Comparison of ENCODE assay signal across 1 cellular context in the genomic region with DNA sequence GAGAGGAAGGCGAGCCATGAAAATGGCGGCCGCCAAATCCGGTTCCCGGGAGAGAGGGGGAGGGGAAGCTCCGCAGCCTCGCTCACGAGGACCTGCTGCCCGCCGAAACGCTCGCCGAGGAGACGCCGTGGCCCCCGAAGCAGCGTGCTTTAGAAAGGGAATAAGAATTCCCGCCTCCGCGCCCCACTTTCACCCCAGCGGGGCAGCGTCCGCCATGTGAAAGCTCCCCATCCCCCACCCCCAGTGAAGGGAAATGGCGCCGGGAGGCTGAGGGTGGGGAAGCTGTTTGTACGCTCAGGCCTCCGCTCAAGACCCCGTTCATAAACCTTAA.
TF ChIP-seq lines count a peak whose summit lies in the region.

No MANE protein-coding gene starts in this region.

TF ChIP-seq in K562, 482 proteins besides CTCF, POLR2A, EP300 and RAD21 (continued from another document and continues in another):
- TF ChIP-seq RBM22 (IDR thresholded peaks at IDR 0.05; ENCODE audit: low read depth, low read length, poor library complexity, severe bottlenecking) (peak; percentile 99), NELFE (IDR thresholded peaks at IDR 0.05; ENCODE audit: insufficient read depth, insufficient read length) (no peak), ERF (CRISPR knock-in tag; IDR thresholded peaks at IDR 0.05) (peak; percentile 89; the same call in 1 of the 2 replicates), OTX1 (CRISPR knock-in tag; IDR thresholded peaks at IDR 0.05) (peak; percentile 46; the same call in 1 of the 2 replicates), TARDBP (IDR thresholded peaks at IDR 0.05) (no peak), ZSCAN29 (IDR thresholded peaks at IDR 0.05) (no peak), ZNF134 (CRISPR knock-in tag; conservative IDR thresholded peaks at IDR 0.05) (no peak), ZNF766 (CRISPR knock-in tag; conservative IDR thresholded peaks at IDR 0.05) (peak; percentile 68; the same call in 1 of the 2 replicates), YY1 (IDR thresholded peaks at IDR 0.05; ENCODE audit: borderline replicate concordance in 1 of 3, control insufficient read depth in 1 of 3, extremely low read depth in 1 of 3, insufficient read depth in 3 of 3, insufficient read length in 1 of 3, insufficient replicate concordance in 2 of 3, low read depth in 1 of 3, low read length in 2 of 3) (peak; percentile 70 to 93 (median 87)), ZKSCAN8 (CRISPR knock-in tag; IDR thresholded peaks at IDR 0.05) (0 out of 2 replicates have a peak, but pooled peaks have one; percentile 35), FOXJ2 (tag; IDR thresholded peaks at IDR 0.05) (no peak), CREB1 (IDR thresholded peaks at IDR 0.05) (0 out of 2 replicates have a peak, but pooled peaks have one; percentile 10), CREB1 (CRISPR knock-in tag; IDR thresholded peaks at IDR 0.05) (no peak), NFXL1 (CRISPR knock-in tag; IDR thresholded peaks at IDR 0.05) (peak; percentile 71; the same call in 1 of the 2 replicates), ARID1B (IDR thresholded peaks at IDR 0.05) (no peak), ZNF143 (CRISPR knock-in tag; IDR thresholded peaks at IDR 0.05) (no peak), HNRNPLL (IDR thresholded peaks at IDR 0.05; ENCODE audit: low read depth, low read length, poor library complexity, severe bottlenecking) (no peak), IRF2 (CRISPR knock-in tag; IDR thresholded peaks at IDR 0.05) (no peak), TRIM24 (IDR thresholded peaks at IDR 0.05) (peak; percentile 12 to 74; a peak in 2 of 4 replicates), ZNF561 (CRISPR knock-in tag; conservative IDR thresholded peaks at IDR 0.05) (peak; percentile 50; the same call in 1 of the 2 replicates), ZNF263 (CRISPR knock-in tag; IDR thresholded peaks at IDR 0.05; ENCODE audit: borderline replicate concordance) (no peak), ZEB2 (IDR thresholded peaks at IDR 0.05) (no peak), ZNF586 (CRISPR knock-in tag; conservative IDR thresholded peaks at IDR 0.05) (peak; percentile 80), POU5F1 (IDR thresholded peaks at IDR 0.05; ENCODE audit: borderline replicate concordance, low read depth, low read length, partially characterized antibody) (no peak), RFX1 (IDR thresholded peaks at IDR 0.05) (no peak), ZNF146 (CRISPR knock-in tag; IDR thresholded peaks at IDR 0.05; ENCODE audit: unreplicated experiment) (no peak), RUNX1 (IDR thresholded peaks at IDR 0.05; ENCODE audit: low read depth) (no peak), POLR3G (IDR thresholded peaks at IDR 0.05; ENCODE audit: extremely low read depth, insufficient read length, insufficient replicate concordance) (no peak), GTF2A2 (tag; IDR thresholded peaks at IDR 0.05) (0 out of 2 replicates have a peak, but pooled peaks have one; percentile 28), ZNF239 (CRISPR knock-in tag; IDR thresholded peaks at IDR 0.05) (no peak), MEF2D (tag; conservative IDR thresholded peaks at IDR 0.05; ENCODE audit: low read depth) (no peak), HNRNPL (IDR thresholded peaks at IDR 0.05; ENCODE audit: low read depth, low read length) (no peak), SP2 (IDR thresholded peaks at IDR 0.05; ENCODE audit: extremely low read depth, low read depth, low read length, poor library complexity, severe bottlenecking) (no peak), KDM1A (IDR thresholded peaks at IDR 0.05) (peak in 1 of 2 experiments; percentile 58; a peak in 1 of 4 replicates)
- TF ChIP-seq, protein P1, sequence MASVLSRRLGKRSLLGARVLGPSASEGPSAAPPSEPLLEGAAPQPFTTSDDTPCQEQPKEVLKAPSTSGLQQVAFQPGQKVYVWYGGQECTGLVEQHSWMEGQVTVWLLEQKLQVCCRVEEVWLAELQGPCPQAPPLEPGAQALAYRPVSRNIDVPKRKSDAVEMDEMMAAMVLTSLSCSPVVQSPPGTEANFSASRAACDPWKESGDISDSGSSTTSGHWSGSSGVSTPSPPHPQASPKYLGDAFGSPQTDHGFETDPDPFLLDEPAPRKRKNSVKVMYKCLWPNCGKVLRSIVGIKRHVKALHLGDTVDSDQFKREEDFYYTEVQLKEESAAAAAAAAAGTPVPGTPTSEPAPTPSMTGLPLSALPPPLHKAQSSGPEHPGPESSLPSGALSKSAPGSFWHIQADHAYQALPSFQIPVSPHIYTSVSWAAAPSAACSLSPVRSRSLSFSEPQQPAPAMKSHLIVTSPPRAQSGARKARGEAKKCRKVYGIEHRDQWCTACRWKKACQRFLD (CRISPR knock-in tag; IDR thresholded peaks at IDR 0.05), result 0 out of 2 replicates have a peak, but pooled peaks have one; percentile 80
- TF ChIP-seq, protein P2, sequence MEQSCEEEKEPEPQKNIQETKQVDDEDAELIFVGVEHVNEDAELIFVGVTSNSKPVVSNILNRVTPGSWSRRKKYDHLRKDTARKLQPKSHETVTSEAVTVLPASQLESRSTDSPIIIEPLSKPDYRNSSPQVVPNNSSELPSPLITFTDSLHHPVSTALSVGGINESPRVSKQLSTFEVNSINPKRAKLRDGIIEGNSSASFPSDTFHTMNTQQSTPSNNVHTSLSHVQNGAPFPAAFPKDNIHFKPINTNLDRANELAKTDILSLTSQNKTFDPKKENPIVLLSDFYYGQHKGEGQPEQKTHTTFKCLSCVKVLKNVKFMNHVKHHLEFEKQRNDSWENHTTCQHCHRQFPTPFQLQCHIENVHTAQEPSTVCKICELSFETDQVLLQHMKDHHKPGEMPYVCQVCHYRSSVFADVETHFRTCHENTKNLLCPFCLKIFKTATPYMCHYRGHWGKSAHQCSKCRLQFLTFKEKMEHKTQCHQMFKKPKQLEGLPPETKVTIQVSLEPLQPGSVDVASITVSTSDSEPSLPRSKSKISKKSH (CRISPR knock-in tag; IDR thresholded peaks at IDR 0.05), result no peak
- TF ChIP-seq, protein P3, sequence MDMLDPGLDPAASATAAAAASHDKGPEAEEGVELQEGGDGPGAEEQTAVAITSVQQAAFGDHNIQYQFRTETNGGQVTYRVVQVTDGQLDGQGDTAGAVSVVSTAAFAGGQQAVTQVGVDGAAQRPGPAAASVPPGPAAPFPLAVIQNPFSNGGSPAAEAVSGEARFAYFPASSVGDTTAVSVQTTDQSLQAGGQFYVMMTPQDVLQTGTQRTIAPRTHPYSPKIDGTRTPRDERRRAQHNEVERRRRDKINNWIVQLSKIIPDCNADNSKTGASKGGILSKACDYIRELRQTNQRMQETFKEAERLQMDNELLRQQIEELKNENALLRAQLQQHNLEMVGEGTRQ (CRISPR knock-in tag; IDR thresholded peaks at IDR 0.05), result no peak; the same call in 1 of the 2 replicates
- TF ChIP-seq, protein P4, sequence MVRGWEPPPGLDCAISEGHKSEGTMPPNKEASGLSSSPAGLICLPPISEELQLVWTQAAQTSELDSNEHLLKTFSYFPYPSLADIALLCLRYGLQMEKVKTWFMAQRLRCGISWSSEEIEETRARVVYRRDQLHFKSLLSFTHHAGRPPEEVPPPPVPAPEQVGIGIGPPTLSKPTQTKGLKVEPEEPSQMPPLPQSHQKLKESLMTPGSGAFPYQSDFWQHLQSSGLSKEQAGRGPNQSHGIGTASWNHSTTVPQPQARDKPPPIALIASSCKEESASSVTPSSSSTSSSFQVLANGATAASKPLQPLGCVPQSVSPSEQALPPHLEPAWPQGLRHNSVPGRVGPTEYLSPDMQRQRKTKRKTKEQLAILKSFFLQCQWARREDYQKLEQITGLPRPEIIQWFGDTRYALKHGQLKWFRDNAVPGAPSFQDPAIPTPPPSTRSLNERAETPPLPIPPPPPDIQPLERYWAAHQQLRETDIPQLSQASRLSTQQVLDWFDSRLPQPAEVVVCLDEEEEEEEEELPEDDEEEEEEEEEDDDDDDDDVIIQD (CRISPR knock-in tag; IDR thresholded peaks at IDR 0.05), result no peak
- TF ChIP-seq, protein P5, sequence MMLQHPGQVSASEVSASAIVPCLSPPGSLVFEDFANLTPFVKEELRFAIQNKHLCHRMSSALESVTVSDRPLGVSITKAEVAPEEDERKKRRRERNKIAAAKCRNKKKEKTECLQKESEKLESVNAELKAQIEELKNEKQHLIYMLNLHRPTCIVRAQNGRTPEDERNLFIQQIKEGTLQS (IDR thresholded peaks at IDR 0.05), result no peak
- TF ChIP-seq, protein P5 (CRISPR knock-in tag; conservative IDR thresholded peaks at IDR 0.05), result 0 out of 2 replicates have a peak, but pooled peaks have one; percentile 59
- TF ChIP-seq, protein P6, sequence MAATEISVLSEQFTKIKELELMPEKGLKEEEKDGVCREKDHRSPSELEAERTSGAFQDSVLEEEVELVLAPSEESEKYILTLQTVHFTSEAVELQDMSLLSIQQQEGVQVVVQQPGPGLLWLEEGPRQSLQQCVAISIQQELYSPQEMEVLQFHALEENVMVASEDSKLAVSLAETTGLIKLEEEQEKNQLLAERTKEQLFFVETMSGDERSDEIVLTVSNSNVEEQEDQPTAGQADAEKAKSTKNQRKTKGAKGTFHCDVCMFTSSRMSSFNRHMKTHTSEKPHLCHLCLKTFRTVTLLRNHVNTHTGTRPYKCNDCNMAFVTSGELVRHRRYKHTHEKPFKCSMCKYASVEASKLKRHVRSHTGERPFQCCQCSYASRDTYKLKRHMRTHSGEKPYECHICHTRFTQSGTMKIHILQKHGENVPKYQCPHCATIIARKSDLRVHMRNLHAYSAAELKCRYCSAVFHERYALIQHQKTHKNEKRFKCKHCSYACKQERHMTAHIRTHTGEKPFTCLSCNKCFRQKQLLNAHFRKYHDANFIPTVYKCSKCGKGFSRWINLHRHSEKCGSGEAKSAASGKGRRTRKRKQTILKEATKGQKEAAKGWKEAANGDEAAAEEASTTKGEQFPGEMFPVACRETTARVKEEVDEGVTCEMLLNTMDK (IDR thresholded peaks at IDR 0.05; ENCODE audit: borderline replicate concordance, insufficient read depth, low read depth, low read length, poor library complexity, severe bottlenecking), result no peak
- TF ChIP-seq, protein P7, sequence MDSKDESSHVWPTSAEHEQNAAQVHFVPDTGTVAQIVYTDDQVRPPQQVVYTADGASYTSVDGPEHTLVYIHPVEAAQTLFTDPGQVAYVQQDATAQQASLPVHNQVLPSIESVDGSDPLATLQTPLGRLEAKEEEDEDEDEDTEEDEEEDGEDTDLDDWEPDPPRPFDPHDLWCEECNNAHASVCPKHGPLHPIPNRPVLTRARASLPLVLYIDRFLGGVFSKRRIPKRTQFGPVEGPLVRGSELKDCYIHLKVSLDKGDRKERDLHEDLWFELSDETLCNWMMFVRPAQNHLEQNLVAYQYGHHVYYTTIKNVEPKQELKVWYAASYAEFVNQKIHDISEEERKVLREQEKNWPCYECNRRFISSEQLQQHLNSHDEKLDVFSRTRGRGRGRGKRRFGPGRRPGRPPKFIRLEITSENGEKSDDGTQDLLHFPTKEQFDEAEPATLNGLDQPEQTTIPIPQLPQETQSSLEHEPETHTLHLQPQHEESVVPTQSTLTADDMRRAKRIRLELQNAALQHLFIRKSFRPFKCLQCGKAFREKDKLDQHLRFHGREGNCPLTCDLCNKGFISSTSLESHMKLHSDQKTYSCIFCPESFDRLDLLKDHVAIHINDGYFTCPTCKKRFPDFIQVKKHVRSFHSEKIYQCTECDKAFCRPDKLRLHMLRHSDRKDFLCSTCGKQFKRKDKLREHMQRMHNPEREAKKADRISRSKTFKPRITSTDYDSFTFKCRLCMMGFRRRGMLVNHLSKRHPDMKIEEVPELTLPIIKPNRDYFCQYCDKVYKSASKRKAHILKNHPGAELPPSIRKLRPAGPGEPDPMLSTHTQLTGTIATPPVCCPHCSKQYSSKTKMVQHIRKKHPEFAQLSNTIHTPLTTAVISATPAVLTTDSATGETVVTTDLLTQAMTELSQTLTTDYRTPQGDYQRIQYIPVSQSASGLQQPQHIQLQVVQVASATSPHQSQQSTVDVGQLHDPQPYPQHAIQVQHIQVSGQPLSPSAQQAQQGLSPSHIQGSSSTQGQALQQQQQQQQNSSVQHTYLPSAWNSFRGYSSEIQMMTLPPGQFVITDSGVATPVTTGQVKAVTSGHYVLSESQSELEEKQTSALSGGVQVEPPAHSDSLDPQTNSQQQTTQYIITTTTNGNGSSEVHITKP (IDR thresholded peaks at IDR 0.05; ENCODE audit: partially characterized antibody), result no peak
- TF ChIP-seq, protein P8, sequence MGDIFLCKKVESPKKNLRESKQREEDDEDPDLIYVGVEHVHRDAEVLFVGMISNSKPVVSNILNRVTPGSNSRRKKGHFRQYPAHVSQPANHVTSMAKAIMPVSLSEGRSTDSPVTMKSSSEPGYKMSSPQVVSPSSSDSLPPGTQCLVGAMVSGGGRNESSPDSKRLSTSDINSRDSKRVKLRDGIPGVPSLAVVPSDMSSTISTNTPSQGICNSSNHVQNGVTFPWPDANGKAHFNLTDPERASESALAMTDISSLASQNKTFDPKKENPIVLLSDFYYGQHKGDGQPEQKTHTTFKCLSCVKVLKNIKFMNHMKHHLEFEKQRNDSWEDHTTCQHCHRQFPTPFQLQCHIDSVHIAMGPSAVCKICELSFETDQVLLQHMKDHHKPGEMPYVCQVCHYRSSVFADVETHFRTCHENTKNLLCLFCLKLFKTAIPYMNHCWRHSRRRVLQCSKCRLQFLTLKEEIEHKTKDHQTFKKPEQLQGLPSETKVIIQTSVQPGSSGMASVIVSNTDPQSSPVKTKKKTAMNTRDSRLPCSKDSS (IDR thresholded peaks at IDR 0.05; ENCODE audit: low read depth, partially characterized antibody), result no peak
- TF ChIP-seq, protein P9, sequence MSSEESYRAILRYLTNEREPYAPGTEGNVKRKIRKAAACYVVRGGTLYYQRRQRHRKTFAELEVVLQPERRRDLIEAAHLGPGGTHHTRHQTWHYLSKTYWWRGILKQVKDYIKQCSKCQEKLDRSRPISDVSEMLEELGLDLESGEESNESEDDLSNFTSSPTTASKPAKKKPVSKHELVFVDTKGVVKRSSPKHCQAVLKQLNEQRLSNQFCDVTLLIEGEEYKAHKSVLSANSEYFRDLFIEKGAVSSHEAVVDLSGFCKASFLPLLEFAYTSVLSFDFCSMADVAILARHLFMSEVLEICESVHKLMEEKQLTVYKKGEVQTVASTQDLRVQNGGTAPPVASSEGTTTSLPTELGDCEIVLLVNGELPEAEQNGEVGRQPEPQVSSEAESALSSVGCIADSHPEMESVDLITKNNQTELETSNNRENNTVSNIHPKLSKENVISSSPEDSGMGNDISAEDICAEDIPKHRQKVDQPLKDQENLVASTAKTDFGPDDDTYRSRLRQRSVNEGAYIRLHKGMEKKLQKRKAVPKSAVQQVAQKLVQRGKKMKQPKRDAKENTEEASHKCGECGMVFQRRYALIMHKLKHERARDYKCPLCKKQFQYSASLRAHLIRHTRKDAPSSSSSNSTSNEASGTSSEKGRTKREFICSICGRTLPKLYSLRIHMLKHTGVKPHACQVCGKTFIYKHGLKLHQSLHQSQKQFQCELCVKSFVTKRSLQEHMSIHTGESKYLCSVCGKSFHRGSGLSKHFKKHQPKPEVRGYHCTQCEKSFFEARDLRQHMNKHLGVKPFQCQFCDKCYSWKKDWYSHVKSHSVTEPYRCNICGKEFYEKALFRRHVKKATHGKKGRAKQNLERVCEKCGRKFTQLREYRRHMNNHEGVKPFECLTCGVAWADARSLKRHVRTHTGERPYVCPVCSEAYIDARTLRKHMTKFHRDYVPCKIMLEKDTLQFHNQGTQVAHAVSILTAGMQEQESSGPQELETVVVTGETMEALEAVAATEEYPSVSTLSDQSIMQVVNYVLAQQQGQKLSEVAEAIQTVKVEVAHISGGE (CRISPR knock-in tag; IDR thresholded peaks at IDR 0.05), result no peak
- TF ChIP-seq, protein P10, sequence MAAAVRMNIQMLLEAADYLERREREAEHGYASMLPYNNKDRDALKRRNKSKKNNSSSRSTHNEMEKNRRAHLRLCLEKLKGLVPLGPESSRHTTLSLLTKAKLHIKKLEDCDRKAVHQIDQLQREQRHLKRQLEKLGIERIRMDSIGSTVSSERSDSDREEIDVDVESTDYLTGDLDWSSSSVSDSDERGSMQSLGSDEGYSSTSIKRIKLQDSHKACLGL (CRISPR knock-in tag; IDR thresholded peaks at IDR 0.05; ENCODE audit: borderline replicate concordance, poor library complexity, severe bottlenecking), result peak; percentile 57
